ENCODE assay signal across 30 cellular contexts in the genomic region with DNA sequence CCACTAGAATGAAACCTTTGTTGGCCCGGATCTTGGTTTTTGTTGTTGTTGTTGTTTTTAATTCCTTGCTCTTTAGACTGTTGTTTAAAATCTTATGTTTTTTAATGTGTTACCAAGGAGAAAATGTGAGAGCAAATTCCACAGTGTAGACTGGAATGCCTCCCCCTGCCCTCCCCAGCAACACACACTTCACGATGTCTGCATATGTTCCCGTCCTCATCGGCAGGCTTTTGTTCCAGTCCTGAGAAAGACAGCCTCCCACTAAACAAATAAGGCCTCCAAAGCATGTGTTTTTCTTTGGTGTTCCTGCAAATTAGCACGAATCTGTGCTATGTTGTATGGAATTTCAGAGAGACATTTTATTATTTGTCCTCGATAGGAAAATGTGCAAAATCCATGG.
DNase-seq lines count a peak whose midpoint lies in the region; ATAC-seq lines count a peak whose summit lies in the region.
"Had no signal": no experiment of that assay in that cellular context is flagged by ENCODE, and none has a peak within 500 bp of the region (broad histone marks: within the 10 kb centered on the region; RNA-seq: fewer than 3 reads in every experiment).

No MANE protein-coding gene starts in this region.

- no peak overlapping the region for H2BK120ac ChIP-seq in mesendoderm (ENCODE audit: low read depth, low read length)

- H3K27me3 ChIP-seq in mesendoderm (ENCODE audit: insufficient read depth, low read length, poor library complexity): no peaks in the 10 kb centered on the region
- H3K27me3 ChIP-seq: BLaER1 treated with 17β-estradiol and CSF1 and Interleukin-3, amounts not matched to agents 10 nM and 100 nM; SJSA1 had no signal

- no peaks in the 10 kb centered on the region for H3K79me1 ChIP-seq in mesendoderm (ENCODE audit: low read length)

- H3K27ac ChIP-seq in cingulate gyrus (ENCODE audit: low read depth, low read length) (peak overlapping the region; percentile 75), substantia nigra (ENCODE audit: low read depth, low read length, poor library complexity, severe bottlenecking) (peak overlapping the region; percentile 97), mesendoderm (ENCODE audit: low read depth, low read length) (no peak overlapping the region)
- H3K27ac ChIP-seq: BLaER1 treated with 17β-estradiol and CSF1 and Interleukin-3, amounts not matched to agents 10 nM and 100 nM; neutrophil; psoas muscle; SJSA1; tibial artery had no signal

- no peak overlapping the region for H3K4me2 ChIP-seq in mesendoderm (ENCODE audit: low read length)
- H3K4me2 ChIP-seq: BLaER1 treated with 17β-estradiol and CSF1 and Interleukin-3, amounts not matched to agents 10 nM and 100 nM had no signal

- no peaks in the 10 kb centered on the region for H3K4me1 ChIP-seq in mesendoderm (ENCODE audit: control insufficient read depth, low read depth, low read length)
- H3K4me1 ChIP-seq: BLaER1 treated with 17β-estradiol and CSF1 and Interleukin-3, amounts not matched to agents 10 nM and 100 nM; psoas muscle; SJSA1; tibial artery had no signal

- H3K79me2 ChIP-seq in mesendoderm (ENCODE audit: control insufficient read depth, insufficient read depth, low read length): no peaks in the 10 kb centered on the region

- H3K23ac ChIP-seq in mesendoderm (ENCODE audit: low read length): no peak overlapping the region

- DNase-seq in NCI-H69 (lab: John Stamatoyannopoulos, UW) (peak; percentile 28), medulla oblongata (ENCODE audit: extremely low spot score) (peak; percentile 45), substantia nigra (lab: John Stamatoyannopoulos, UW) (no peak), mucosa of gallbladder (ENCODE audit: low spot score) (no peak), mesendoderm (no peak)
- DNase-seq: ACHN; activated CD4-positive, alpha-beta T cell treated with anti-CD3 and anti-CD28 coated beads, Interleukin-2, amount 50 U/mL, for 48 hours; activated CD4-positive, CD25-positive, alpha-beta regulatory T cell; activated CD8-positive, alpha-beta memory T cell treated with anti-CD3 and anti-CD28 coated beads, Interleukin-2, amount 50 U/mL, for 4 hours; activated naive CD4-positive, alpha-beta T cell treated with anti-CD3 and anti-CD28 coated beads, Interleukin-2, amount 10 ng/mL, durations not matched to agents 7 days and 5 days; amniotic stem cell; COR-L47; dermis blood vessel endothelial cell; DMS79 treated with DMSO at 0.1 percent for 48 hours; GF-D8; KBM-7; mucosa of descending colon; NCI-H1105; NCI-H1930; NCI-H526; psoas muscle; RPMI8226; stimulated activated naive CD8-positive, alpha-beta T cell treated with anti-CD3 and anti-CD28 coated beads, Interleukin-15, Interleukin-2, amounts not matched to agents 100 U/mL and 50 U/mL, for 24 hours; T-helper 1 cell; tibial artery had no signal

- no peak overlapping the region for H3K9ac ChIP-seq in mesendoderm (ENCODE audit: low read length)
- H3K9ac ChIP-seq: BLaER1 treated with 17β-estradiol and CSF1 and Interleukin-3, amounts not matched to agents 10 nM and 100 nM had no signal

- no peak overlapping the region for H4K5ac ChIP-seq in mesendoderm (ENCODE audit: low read length)

- H4K8ac ChIP-seq in mesendoderm (ENCODE audit: low read depth, low read length): no peak overlapping the region

- H3K36me3 ChIP-seq in mesendoderm (ENCODE audit: control insufficient read depth, insufficient read depth, low read length): no peaks in the 10 kb centered on the region
- H3K36me3 ChIP-seq: BLaER1 treated with 17β-estradiol and CSF1 and Interleukin-3, amounts not matched to agents 10 nM and 100 nM; neutrophil; SJSA1; tibial artery had no signal

- no peak overlapping the region for H3K4ac ChIP-seq in mesendoderm (ENCODE audit: low read depth, low read length)

- no peak overlapping the region for H3K18ac ChIP-seq in mesendoderm (ENCODE audit: low read length)

- no peak overlapping the region for H2BK15ac ChIP-seq in mesendoderm (replicated peaks; ENCODE audit: low read depth)

- no peak overlapping the region for H3K4me3 ChIP-seq in mesendoderm (ENCODE audit: low read length)
- H3K4me3 ChIP-seq: BLaER1 treated with 17β-estradiol and CSF1 and Interleukin-3, amounts not matched to agents 10 nM and 100 nM; mucosa of descending colon; psoas muscle; SJSA1; tibial artery had no signal

- no peak for ATAC-seq in HG02759 (IDR thresholded peaks at IDR 0.05; ENCODE audit: unreplicated experiment)
- ATAC-seq: mucosa of descending colon; psoas muscle; stimulated activated naive CD8-positive, alpha-beta T cell treated with anti-CD3 and anti-CD28 coated beads, Interleukin-15, Interleukin-2, amounts not matched to agents 100 U/mL and 50 U/mL, for 24 hours had no signal

- no peak overlapping the region for H2AK5ac ChIP-seq in mesendoderm (ENCODE audit: low read length)

- H3K56ac ChIP-seq in mesendoderm (ENCODE audit: low read length): no peak overlapping the region

- no peak overlapping the region for H2BK5ac ChIP-seq in mesendoderm (ENCODE audit: low read length)

- no CpG with 5 or more reads among the region's 6 CpGs for WGBS in mesendoderm (ENCODE audit: extremely low coverage, insufficient coverage, low lambda C conversion rate)

Comparison
In these comparisons a context has a peak if more than half of its experiments do, and no peak if none do; other contexts are left out.
1. DNase-seq: peak in NCI-H69 (single experiment) and medulla oblongata (single experiment); none in substantia nigra (0 of 49), mucosa of gallbladder (single experiment) and mesendoderm (single experiment).